9 cellular contexts compared by ENCODE assay signal in genomic region chr1:23524716-23525401, GRCh38. TPM values are rescaled to one million over a fixed set of nuclear protein-coding genes. Genes with fewer than 3 reads are reported as not detected.
DNase-seq lines count a peak whose midpoint lies in the region; ATAC-seq, FAIRE-seq and TF ChIP-seq lines count a peak whose summit lies in the region.
"Had no signal": no experiment of that assay in that cellular context is flagged by ENCODE, and none has a peak within 500 bp of the region (broad histone marks: within the 10 kb centered on the region; RNA-seq: fewer than 3 reads in every experiment).

No MANE protein-coding gene starts in this region.

- H3K4me2 ChIP-seq in A549, result peak overlapping the region; percentile 46

- POLR2A ChIA-PET in A549 (lab: Yijun Ruan, JAX), result no interaction called here

- no peak for ATAC-seq in A549
- ATAC-seq in body of pancreas, result no peak

- H3K27ac ChIP-seq in A549, result peak overlapping the region; percentile 35 to 67; a peak in 4 of 6 replicates
- peak overlapping the region; percentile 82 for H3K27ac ChIP-seq in colonic mucosa
- H3K27ac ChIP-seq in dorsolateral prefrontal cortex, result no peak overlapping the region
- H3K27ac ChIP-seq in body of pancreas, result no peak overlapping the region
- H3K27ac ChIP-seq: ascending aorta had no signal

- peaks cover 57% of the 10 kb centered on the region for H3K4me1 ChIP-seq in A549
- peaks cover 30% of the 10 kb centered on the region for H3K4me1 ChIP-seq in colonic mucosa
- peaks cover 12% of the 10 kb centered on the region for H3K4me1 ChIP-seq in body of pancreas
- H3K4me1 ChIP-seq: ascending aorta had no signal

- intact Hi-C loops in colonic mucosa (cut with DNase I), result no loop called here
- intact Hi-C loops in dorsolateral prefrontal cortex (cut with DNase I), result no loop called here
- intact Hi-C loops in body of pancreas (cut with DNase I), result no loop called here

- no peak overlapping the region for H3K4me3 ChIP-seq in A549
- H3K4me3 ChIP-seq in colonic mucosa, result no peak overlapping the region
- H3K4me3 ChIP-seq in dorsolateral prefrontal cortex, result no peak overlapping the region
- no peak overlapping the region for H3K4me3 ChIP-seq in body of pancreas
- H3K4me3 ChIP-seq: ascending aorta had no signal

- H3K36me3 ChIP-seq in colonic mucosa (no peaks in the 10 kb centered on the region), body of pancreas (replicated peaks in 1 of 2; ENCODE audit: insufficient read depth in 1 of 2, low read depth in 2 of 2) (no peaks in the 10 kb centered on the region)
- H3K36me3 ChIP-seq: ascending aorta had no signal

- TF ChIP-seq POLR2A in A549 (IDR thresholded peaks at IDR 0.05; ENCODE audit: low read length) (no peak), body of pancreas (IDR thresholded peaks at IDR 0.05) (no peak)

- no peak for TF ChIP-seq EP300 in A549 (IDR thresholded peaks at IDR 0.05)

- WGBS in A549 (ENCODE audit: missing lambda C conversion rate), result 27% methylated on average over 3 of the region's 9 CpGs
- 44 to 46% methylated on average over 3 to 9 of the region's 9 CpGs for WGBS in body of pancreas, 2 donors

- CTCF ChIA-PET in A549 (lab: Yijun Ruan, JAX), result interaction anchor here (0.8 to 9.0 kb wide), 7 partner anchors 10 to 113 kb away, joined by 3 to 70 read pairs (median 5); partner anchors contain the start of gene ASAP3

- TF ChIP-seq CTCF in A549 (IDR thresholded peaks at IDR 0.05) (no peak), colonic mucosa (IDR thresholded peaks at IDR 0.05) (no peak), dorsolateral prefrontal cortex (IDR thresholded peaks at IDR 0.05 in 54 of 56, conservative IDR thresholded peaks at IDR 0.05 in 2 of 56; ENCODE audit: low read depth in 1 of 56, partially characterized antibody in 56 of 56) (no peak), body of pancreas (IDR thresholded peaks at IDR 0.05) (no peak), GM13977 (IDR thresholded peaks at IDR 0.05; ENCODE audit: extremely low read depth, insufficient read depth, missing control alignments) (no peak)

- no peaks in the 10 kb centered on the region for H3K27me3 ChIP-seq in colonic mucosa
- H3K27me3 ChIP-seq in dorsolateral prefrontal cortex, result peaks cover 0 to 23% (median 0%) of the 10 kb centered on the region in 45 donors
- no peaks in the 10 kb centered on the region for H3K27me3 ChIP-seq in body of pancreas
- H3K27me3 ChIP-seq: ascending aorta had no signal

- no peak for TF ChIP-seq RAD21 in A549 (conservative IDR thresholded peaks at IDR 0.05 in 1 of 2, IDR thresholded peaks at IDR 0.05 in 1 of 2)

- no peak for DNase-seq in A549 (ENCODE audit: low read depth in 1 of 2, low spot score in 1 of 2)
- no peak for DNase-seq in GM19239 (ENCODE audit: insufficient read length, low spot score)
- peak; percentile 87 for DNase-seq in NCI-H82 (lab: John Stamatoyannopoulos, UW)
- peak; percentile 92 for DNase-seq in colonic mucosa
- no peak for DNase-seq in HuH-7.5 (ENCODE audit: low spot score)
- no peak for DNase-seq in dorsolateral prefrontal cortex
- no peak for DNase-seq in body of pancreas
- no peak for DNase-seq in GM13977 (ENCODE audit: low spot score)

- FAIRE-seq in A549 (lab: Jason Lieb, UNC), result no peak
- peak; percentile 87 for FAIRE-seq in GM19239 (lab: Jason Lieb, UNC)

- in situ Hi-C loops in GM13977 (cut with MboI; ENCODE audit: low pct_unique_long_range_greater_than_20kb, low sequenced_read_pairs, unreplicated experiment), result no loop called here

- peak overlapping the region; percentile 48 to 76 for H3K9ac ChIP-seq in colonic mucosa (ENCODE audit: low read depth in 2 of 2, low read length in 2 of 2)

- no peaks in the 10 kb centered on the region for H3K9me3 ChIP-seq in A549
- no peaks in the 10 kb centered on the region for H3K9me3 ChIP-seq in colonic mucosa
- H3K9me3 ChIP-seq in body of pancreas, result no peaks in the 10 kb centered on the region
- H3K9me3 ChIP-seq: ascending aorta had no signal

TF ChIP-seq in A549, 52 proteins besides CTCF, POLR2A, EP300 and RAD21:
- TF ChIP-seq MYC (IDR thresholded peaks at IDR 0.05; ENCODE audit: borderline replicate concordance, low read length), result no peak
- TF ChIP-seq PBX3 (IDR thresholded peaks at IDR 0.05), result no peak
- TF ChIP-seq CEBPB (IDR thresholded peaks at IDR 0.05), result no peak
- no peak for TF ChIP-seq RFX5 (IDR thresholded peaks at IDR 0.05)
- TF ChIP-seq ESRRA (IDR thresholded peaks at IDR 0.05; ENCODE audit: borderline replicate concordance, low read length), result no peak
- TF ChIP-seq HMGXB4 (CRISPR knock-in tag; IDR thresholded peaks at IDR 0.05; ENCODE audit: borderline replicate concordance), result no peak
- no peak for TF ChIP-seq HEYL (CRISPR knock-in tag; IDR thresholded peaks at IDR 0.05)
- no peak for TF ChIP-seq PHF8 (IDR thresholded peaks at IDR 0.05; ENCODE audit: borderline replicate concordance, low read depth)

RNA-seq across cellular contexts. Expression of gene E2F2, which starts 6.2 kb away (rescaled TPM):
- polyA plus RNA-seq in A549 (2011; rRNA removed) (0.90 and 1.6 TPM in 2 replicates), A549 (2017; fragmentation: RNase III; extraction: RNeasy Plus Mini Kit Qiagen cat#74134 plus additional on column Dnase treatment) (3.4 to 3.9 TPM (median 3.4 TPM) in 3 replicates)
- polyA plus RNA-seq in A549 (2012; cell fraction: cytosol; rRNA removed), result 1.8 and 2.4 TPM in 2 replicates
- polyA plus RNA-seq in A549 (2012; cell fraction: nucleus; rRNA removed), result 6.3 and 9.0 TPM in 2 replicates
- polyA minus RNA-seq in A549 (2011; rRNA and poly(A)+ RNA removed), result 3.0 and 3.3 TPM in 2 replicates
- total RNA-seq in colonic mucosa (10 to 100 TPM in 1 of 2 donors, 1 to 10 TPM in 1; 8.2 to 32.9 TPM), dorsolateral prefrontal cortex (1 to 10 TPM in 1 of 120 experiments, under 1 TPM in 37, not detected in 82; 0.07 to 1.1 (median 0.15) TPM), body of pancreas (under 1 TPM in 1 of 2 donors, not detected in 1; under 0.01 TPM)
- total RNA-seq: ascending aorta had no signal

RNA-seq across cellular contexts. Expression of gene ID3, which starts 34.4 kb away (rescaled TPM):
- polyA plus RNA-seq in A549 (2011; rRNA removed) (171 and 193 TPM in 2 replicates), A549 (2017; fragmentation: RNase III; extraction: RNeasy Plus Mini Kit Qiagen cat#74134 plus additional on column Dnase treatment) (209 to 336 TPM (median 288 TPM) in 3 replicates)
- 847 and 922 TPM in 2 replicates for polyA plus RNA-seq in A549 (2012; cell fraction: cytosol; rRNA removed)
- 1,068 and 1,236 TPM in 2 replicates for polyA plus RNA-seq in A549 (2012; cell fraction: nucleus; rRNA removed)
- 142 and 176 TPM in 2 replicates for polyA minus RNA-seq in A549 (2011; rRNA and poly(A)+ RNA removed)
- total RNA-seq in colonic mucosa (100 to 1,000 TPM; 106 to 221 TPM), dorsolateral prefrontal cortex (100 to 1,000 TPM in 13 of 120 experiments, 10 to 100 TPM in 107; 20.5 to 247 (median 59.8) TPM), body of pancreas (100 to 1,000 TPM in 1 of 2 donors, 10 to 100 TPM in 1; 65.9 to 118 TPM)

RNA-seq across cellular contexts. Expression of gene ASAP3, which starts 40.9 kb away (rescaled TPM):
- polyA plus RNA-seq in A549 (2011; rRNA removed) (5.2 and 5.6 TPM in 2 replicates), A549 (2017; fragmentation: RNase III; extraction: RNeasy Plus Mini Kit Qiagen cat#74134 plus additional on column Dnase treatment) (3.9 to 4.9 TPM (median 4.0 TPM) in 3 replicates)
- polyA plus RNA-seq in A549 (2012; cell fraction: cytosol; rRNA removed), result 4.3 and 5.6 TPM in 2 replicates
- polyA plus RNA-seq in A549 (2012; cell fraction: nucleus; rRNA removed), result 19.5 and 21.2 TPM in 2 replicates
- 10.3 and 10.7 TPM in 2 replicates for polyA minus RNA-seq in A549 (2011; rRNA and poly(A)+ RNA removed)
- total RNA-seq in colonic mucosa (10 to 100 TPM; 22.9 to 27.3 TPM), dorsolateral prefrontal cortex (10 to 100 TPM; 15.5 to 61.0 (median 27.8) TPM), body of pancreas (10 to 100 TPM; 27.4 to 39.4 TPM)

Comparison
In these comparisons a context has a peak if more than half of its experiments do, and no peak if none do; other contexts are left out.
1. DNase-seq: peak in NCI-H82 (single experiment) and colonic mucosa (single experiment); none in A549 (0 of 2), GM19239 (single experiment), HuH-7.5 (single experiment), dorsolateral prefrontal cortex (0 of 10), body of pancreas (0 of 4) and GM13977 (single experiment).
2. H3K27ac ChIP-seq: peak in A549 (2 of 2) and colonic mucosa (single experiment); none in dorsolateral prefrontal cortex (0 of 59) and body of pancreas (0 of 4).
3. RNA of gene E2F2, which starts 6.2 kb away (total RNA-seq): 8.2 to 32.9 TPM in colonic mucosa; 0.07 to 1.1 TPM in dorsolateral prefrontal cortex and under 0.01 TPM in body of pancreas; every median in the first group is over 4 times any median in the second.